ENCODE assay signal across 26 cellular contexts in genomic region chr11:56916162-56916561, GRCh38.
"Had no signal": no experiment of that assay in that cellular context is flagged by ENCODE, and none has a peak within 500 bp of the region (broad histone marks: within the 10 kb centered on the region; RNA-seq: fewer than 3 reads in every experiment).

No MANE protein-coding gene starts in this region.

- H3K27me3 Mint-ChIP-seq: IgD-negative memory B cell had no signal

- H3K4me2 ChIP-seq: KMS-11, PC-9 had no signal

- H3K9me3 ChIP-seq: Peyer's patch, SJCRH30 had no signal

- H3K27ac ChIP-seq: HL-60, KMS-11, PC-9, Peyer's patch, SJCRH30 had no signal

- H3K4me1 Mint-ChIP-seq: IgD-negative memory B cell had no signal

- DNase-seq: Kasumi-1; MM.1S; NCI-H1092 treated with DMSO at 0.1 percent for 48 hours; NCI-H1436 treated with DMSO at 0.1 percent for 48 hours; NCI-H1694; NCI-H187 treated with DMSO at 0.1 percent for 48 hours; NCI-H2029 treated with DMSO at 0.1 percent for 48 hours; NCI-H2171; NCI-H226; NCI-H446; NCI-H510A; NCI-H524 treated with DMSO at 0.1 percent for 48 hours; NCI-H69; NCI-H774; NK-92 treated with Interleukin-12 subunit alpha and Interleukin-12 subunit beta, amount 100 ng/mL, for 24 hours; PC-9; Peyer's patch; SHP77 treated with DMSO at 0.1 percent for 48 hours; SJCRH30; SW 1271 had no signal

- H3K27ac Mint-ChIP-seq: IgD-negative memory B cell had no signal

- H2AFZ ChIP-seq: PC-9 had no signal

- H3K36me3 ChIP-seq: Peyer's patch, SJCRH30 had no signal

- H3K36me3 Mint-ChIP-seq: IgD-negative memory B cell had no signal

- H3K27me3 ChIP-seq: Peyer's patch, SJCRH30 had no signal

- H3K4me3 ChIP-seq: K562, PC-9, Peyer's patch, SJCRH30 had no signal

- H3K9ac ChIP-seq: KMS-11 had no signal

- H3K4me1 ChIP-seq: Peyer's patch, SJCRH30 had no signal

- H3K4me3 Mint-ChIP-seq: IgD-negative memory B cell had no signal

- ATAC-seq: K562, Right ventricle myocardium inferior, SK-N-SH treated with all-trans-retinoic acid at 6 μM for 48 hours had no signal
